In genomic region chr10:86107131-86107530, GRCh38 we compare ENCODE assay signal across 23 cellular contexts.
A peak's percentile ranks its signal among the peaks of the same experiment; 100 is the strongest.
DNase-seq lines count a peak whose midpoint lies in the region; ATAC-seq, FAIRE-seq and TF ChIP-seq lines count a peak whose summit lies in the region.
"Had no signal": no experiment of that assay in that cellular context is flagged by ENCODE, and none has a peak within 500 bp of the region (broad histone marks: within the 10 kb centered on the region; RNA-seq: fewer than 3 reads in every experiment).

No MANE protein-coding gene starts in this region.

- H3K9me3 ChIP-seq in small intestine (ENCODE audit: control insufficient read depth, low read depth) (no peaks in the 10 kb centered on the region), hepatocyte (ENCODE audit: low read depth) (no peaks in the 10 kb centered on the region)
- H3K9me3 ChIP-seq: A549, Caco-2 had no signal

- H2AFZ ChIP-seq in hepatocyte: no peak overlapping the region

- H3K27ac Mint-ChIP-seq in activated CD8-positive, alpha-beta memory T cell treated with anti-CD3 and anti-CD28 coated beads, Interleukin-2, amount 10 ng/mL, durations not matched to agents 7 days and 5 days: no peak overlapping the region
- H3K27ac Mint-ChIP-seq: CD4-positive, alpha-beta T cell had no signal

- H3K4me2 ChIP-seq in hepatocyte: no peak overlapping the region
- H3K4me2 ChIP-seq: A549 had no signal

- H3K36me3 Mint-ChIP-seq in activated CD8-positive, alpha-beta memory T cell treated with anti-CD3 and anti-CD28 coated beads, Interleukin-2, amount 10 ng/mL, durations not matched to agents 7 days and 5 days: no peaks in the 10 kb centered on the region

- CTCF ChIA-PET in activated CD8-positive, alpha-beta memory T cell treated with anti-CD3 and anti-CD28 coated beads, Interleukin-2, amount 10 ng/mL, durations not matched to agents 7 days and 5 days (lab: Charles Lee): no interaction called here

- H3K27ac ChIP-seq in small intestine (ENCODE audit: low read depth in 1 of 2, low read length in 1 of 2) (no peak overlapping the region), hepatocyte (no peak overlapping the region)
- H3K27ac ChIP-seq: 22Rv1, A549, C4-2B had no signal

- H3K9me2 ChIP-seq in hepatocyte (replicated peaks; ENCODE audit: insufficient read depth): no peaks in the 10 kb centered on the region

- H3K4me3 ChIP-seq in bronchial epithelial cell (ENCODE audit: low read depth, low read length): no peak overlapping the region
- no peak overlapping the region for H3K4me3 ChIP-seq in small intestine (ENCODE audit: low read depth in 1 of 2, low read length in 2 of 2)
- H3K4me3 ChIP-seq in hepatocyte: no peak overlapping the region
- H3K4me3 ChIP-seq: A549 had no signal

- no peaks in the 10 kb centered on the region for H3K79me2 ChIP-seq in hepatocyte

- H3K4me1 ChIP-seq in small intestine (ENCODE audit: control insufficient read depth in 2 of 2, insufficient read depth in 1 of 2, low read depth in 1 of 2, low read length in 1 of 2): no peaks in the 10 kb centered on the region
- H3K4me1 ChIP-seq in hepatocyte (ENCODE audit: insufficient read depth): no peaks in the 10 kb centered on the region
- H3K4me1 ChIP-seq: A549, Caco-2 had no signal

- FAIRE-seq in bronchial epithelial cell (lab: Jason Lieb, UNC): peak; percentile 62
- FAIRE-seq in small intestine (lab: Jason Lieb, UNC): no peak
- FAIRE-seq: A549, D721Med, GM12892, GM18507, HepG2 had no signal

- no peaks in the 10 kb centered on the region for H3K27me3 Mint-ChIP-seq in activated CD8-positive, alpha-beta memory T cell treated with anti-CD3 and anti-CD28 coated beads, Interleukin-2, amount 10 ng/mL, durations not matched to agents 7 days and 5 days
- H3K27me3 Mint-ChIP-seq: CD4-positive, alpha-beta T cell had no signal

- DNase-seq in activated CD8-positive, alpha-beta memory T cell treated with anti-CD3 and anti-CD28 coated beads, Interleukin-2, amount 10 ng/mL, durations not matched to agents 7 days and 5 days: peak; percentile 28
- no peak for DNase-seq in activated CD8-positive, alpha-beta memory T cell treated with anti-CD3 and anti-CD28 coated beads for 24 hours
- DNase-seq in bronchial epithelial cell (ENCODE audit: low read depth): no peak
- DNase-seq in islet precursor cell: peak; percentile 38
- peak; percentile 60 for DNase-seq in small intestine
- no peak for DNase-seq in activated CD4-positive, alpha-beta T cell treated with anti-CD3 and anti-CD28 coated beads for 4 hours
- DNase-seq in hepatocyte (ENCODE audit: low spot score): no peak
- DNase-seq: AML-193; Caco-2; CD4-positive, alpha-beta T cell; DMS153; DMS79; GDM1; GOT3; H9 had no signal

- no peak for ATAC-seq in activated CD8-positive, alpha-beta memory T cell treated with anti-CD3 and anti-CD28 coated beads, Interleukin-2, amount 10 ng/mL, durations not matched to agents 7 days and 5 days
- ATAC-seq in GM21576 (IDR thresholded peaks at IDR 0.05; ENCODE audit: unreplicated experiment): no peak
- ATAC-seq: A549, HepG2 had no signal

- no peaks in the 10 kb centered on the region for H3K27me3 ChIP-seq in bronchial epithelial cell (ENCODE audit: control insufficient read depth, insufficient read depth, low read length)
- H3K27me3 ChIP-seq in small intestine (ENCODE audit: control insufficient read depth in 2 of 2, insufficient read depth in 2 of 2, low read length in 2 of 2): no peaks in the 10 kb centered on the region
- H3K27me3 ChIP-seq in hepatocyte: no peaks in the 10 kb centered on the region

- H3K9me3 Mint-ChIP-seq in activated CD8-positive, alpha-beta memory T cell treated with anti-CD3 and anti-CD28 coated beads, Interleukin-2, amount 10 ng/mL, durations not matched to agents 7 days and 5 days (ENCODE audit: low read depth): no peaks in the 10 kb centered on the region
- H3K9me3 Mint-ChIP-seq: CD4-positive, alpha-beta T cell; H9 had no signal

- no peaks in the 10 kb centered on the region for H3K36me3 ChIP-seq in bronchial epithelial cell (ENCODE audit: control insufficient read depth, insufficient read depth, low read length)
- no peaks in the 10 kb centered on the region for H3K36me3 ChIP-seq in small intestine (ENCODE audit: control insufficient read depth in 2 of 2, insufficient read depth in 2 of 2, low read length in 2 of 2)
- no peaks in the 10 kb centered on the region for H3K36me3 ChIP-seq in hepatocyte (replicated peaks; ENCODE audit: insufficient read depth, low read depth)

- H4K20me1 ChIP-seq in hepatocyte (ENCODE audit: insufficient read depth, poor library complexity, severe bottlenecking): no peaks in the 10 kb centered on the region

- no peaks in the 10 kb centered on the region for H3K4me1 Mint-ChIP-seq in activated CD8-positive, alpha-beta memory T cell treated with anti-CD3 and anti-CD28 coated beads, Interleukin-2, amount 10 ng/mL, durations not matched to agents 7 days and 5 days
- H3K4me1 Mint-ChIP-seq: H9 had no signal

- no peak overlapping the region for H3K4me3 Mint-ChIP-seq in activated CD8-positive, alpha-beta memory T cell treated with anti-CD3 and anti-CD28 coated beads, Interleukin-2, amount 10 ng/mL, durations not matched to agents 7 days and 5 days
- H3K4me3 Mint-ChIP-seq: CD4-positive, alpha-beta T cell; H9 had no signal

- TF ChIP-seq CTCF in bronchial epithelial cell (IDR thresholded peaks at IDR 0.05; ENCODE audit: insufficient read depth, low read length, severe bottlenecking) (no peak), hepatocyte (IDR thresholded peaks at IDR 0.05; ENCODE audit: poor library complexity) (no peak)

- WGBS in small intestine, 3 donors: 25 to 68% (median 52%) methylated on average over 6 of the region's 6 CpGs
- WGBS in hepatocyte (ENCODE audit: low lambda C conversion rate, missing lambda C conversion rate): 91% methylated on average over 6 of the region's 6 CpGs

Comparison
In these comparisons a context has a peak if more than half of its experiments do, and no peak if none do; other contexts are left out.
1. DNase-seq: peak in activated CD8-positive, alpha-beta memory T cell treated with anti-CD3 and anti-CD28 coated beads, Interleukin-2, amount 10 ng/mL, durations not matched to agents 7 days and 5 days (single experiment), islet precursor cell (single experiment) and small intestine (single experiment); none in activated CD8-positive, alpha-beta memory T cell treated with anti-CD3 and anti-CD28 coated beads for 24 hours (single experiment), bronchial epithelial cell (single experiment), activated CD4-positive, alpha-beta T cell treated with anti-CD3 and anti-CD28 coated beads for 4 hours (0 of 2) and hepatocyte (single experiment).